In the genomic region with DNA sequence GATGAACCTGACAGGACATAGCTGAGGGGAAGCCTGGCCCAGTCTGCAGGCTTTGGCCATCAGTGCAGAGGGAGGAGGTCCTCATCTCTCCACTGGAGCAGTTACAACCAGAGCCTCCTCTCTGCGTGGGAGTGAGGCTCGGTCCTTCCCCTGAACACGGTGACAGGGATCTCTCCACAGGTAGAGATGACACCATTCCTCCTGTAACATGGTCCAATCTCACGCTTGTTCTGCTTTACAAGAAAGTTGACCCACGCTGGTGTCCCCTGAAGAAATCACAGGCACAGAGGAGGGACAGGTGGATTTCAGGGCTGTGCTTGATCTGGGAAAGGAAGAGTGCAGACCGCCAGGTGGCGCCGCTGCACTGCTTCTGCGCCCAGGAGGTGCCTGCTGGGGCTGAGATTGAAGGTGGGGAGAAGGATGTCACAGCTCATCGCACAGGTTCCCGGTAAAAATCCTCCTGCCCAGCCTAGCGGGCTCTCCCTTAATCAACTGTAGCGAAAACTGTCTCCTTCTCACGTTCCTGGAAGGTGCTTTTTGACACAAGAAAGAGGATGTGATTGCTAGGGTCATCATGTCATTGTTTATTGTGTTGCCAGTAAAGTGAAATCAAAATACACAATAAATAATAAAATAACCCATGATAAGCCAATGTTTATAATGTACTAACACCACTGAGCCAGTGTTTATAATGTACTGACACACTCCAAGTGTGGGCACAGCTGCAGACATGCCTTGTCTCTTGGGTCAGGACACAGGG, we compare ENCODE assay signal across 8 cellular contexts.
DNase-seq lines count a peak whose midpoint lies in the region; ATAC-seq lines count a peak whose summit lies in the region.

No MANE protein-coding gene starts in this region.

- H3K36me3 Mint-ChIP-seq in central memory CD8-positive, alpha-beta T cell (ENCODE audit: insufficient read depth) = no peaks in the 10 kb centered on the region

- peaks cover 79% of the 10 kb centered on the region for H3K27me3 Mint-ChIP-seq in central memory CD8-positive, alpha-beta T cell

- no peaks in the 10 kb centered on the region for H3K9me3 Mint-ChIP-seq in central memory CD8-positive, alpha-beta T cell

- peaks cover 14% of the 10 kb centered on the region for H3K4me1 Mint-ChIP-seq in central memory CD8-positive, alpha-beta T cell

- ATAC-seq in central memory CD8-positive, alpha-beta T cell (replicated peaks; ENCODE audit: extremely low read depth, poor library complexity, severe bottlenecking) = peak; percentile 90
- ATAC-seq in HG03108 (IDR thresholded peaks at IDR 0.05; ENCODE audit: unreplicated experiment) = no peak

- DNase-seq in AG08395 (ENCODE audit: low spot score) = peak; percentile 67
- DNase-seq in GM19240 (ENCODE audit: insufficient read length, low spot score) = peak; percentile 47
- peak; percentile 62 for DNase-seq in NCI-H345 (lab: John Stamatoyannopoulos, UW)
- peak; percentile 76 to 80 for DNase-seq in activated CD4-positive, alpha-beta T cell treated with anti-CD3 and anti-CD28 coated beads for 24 hours (ENCODE audit: low read depth in 2 of 2)
- DNase-seq in central memory CD8-positive, alpha-beta T cell (ENCODE audit: low spot score in 2 of 2) = peak; percentile 75 to 87
- DNase-seq in kidney tubule cell (ENCODE audit: low spot score) = peak; percentile 83
- DNase-seq in stimulated activated CD4-positive, alpha-beta T cell treated with anti-CD3 and anti-CD28 coated beads, Interleukin-2, amount 100 ng/mL, for 48 hours = peak; percentile 83 to 86

- H3K4me3 Mint-ChIP-seq in central memory CD8-positive, alpha-beta T cell = peak overlapping the region; percentile 8

- no peak overlapping the region for H3K27ac Mint-ChIP-seq in central memory CD8-positive, alpha-beta T cell (ENCODE audit: low read depth)
